In the genomic region with DNA sequence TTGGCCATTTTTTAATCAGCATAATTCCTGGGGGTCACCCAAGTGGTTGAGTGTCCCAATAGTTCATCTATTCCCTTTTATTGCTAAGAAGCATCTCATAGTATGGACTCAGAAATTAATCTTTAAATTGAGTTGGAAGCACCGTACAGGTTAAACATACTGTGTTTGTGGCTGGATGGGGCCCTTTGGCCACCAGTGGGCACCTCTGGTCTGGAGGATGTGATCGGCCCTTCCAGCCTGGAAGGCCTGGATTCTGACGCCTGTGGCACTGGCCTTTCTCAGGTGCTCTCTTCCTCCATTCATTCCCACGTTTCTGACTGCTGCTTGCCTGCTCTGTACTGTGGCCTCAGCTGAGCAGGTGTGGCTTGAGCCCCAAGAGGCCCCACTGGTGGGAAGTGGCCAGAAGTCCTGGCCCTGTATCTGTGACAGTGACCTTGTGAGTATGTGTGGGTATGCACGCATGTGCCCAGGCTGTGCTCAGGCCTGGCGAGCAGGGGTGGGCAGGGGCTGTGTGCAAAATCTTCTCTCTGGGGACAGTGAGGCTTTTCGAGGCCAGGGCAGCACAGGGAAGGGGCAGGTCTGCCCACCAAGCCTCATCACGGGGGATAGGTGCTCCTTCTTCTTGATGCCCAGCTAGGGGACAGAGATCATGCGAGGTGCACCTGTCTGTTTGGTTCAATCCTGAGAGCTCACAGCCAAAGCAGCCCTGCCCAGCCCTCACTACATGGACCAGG, we compare ENCODE assay signal across 22 cellular contexts. TPM values are rescaled to one million over a fixed set of nuclear protein-coding genes. Genes with fewer than 3 reads are reported as not detected.
DNase-seq lines count a peak whose midpoint lies in the region; ATAC-seq and TF ChIP-seq lines count a peak whose summit lies in the region.
"Had no signal": no experiment of that assay in that cellular context is flagged by ENCODE, and none has a peak within 500 bp of the region (broad histone marks: within the 10 kb centered on the region; RNA-seq: fewer than 3 reads in every experiment).

No MANE protein-coding gene starts in this region.

- peaks cover 0 to 27% (median 11%) of the 10 kb centered on the region in 12 donors for H3K4me1 ChIP-seq in heart left ventricle

- peak in 1 of 12 donors; percentile 4 for TF ChIP-seq CTCF in heart left ventricle (IDR thresholded peaks at IDR 0.05)
- no peak for TF ChIP-seq CTCF in GM10248 (IDR thresholded peaks at IDR 0.05; ENCODE audit: control extremely low read depth, extremely low read depth, low read depth, missing control alignments)

- peaks cover 0 to 91% (median 37%) of the 10 kb centered on the region in 9 donors for H3K36me3 ChIP-seq in heart left ventricle
- H3K36me3 ChIP-seq: SJSA1 had no signal

- no peaks in the 10 kb centered on the region for H3K9me3 ChIP-seq in heart left ventricle
- H3K9me3 ChIP-seq: SJSA1 had no signal

- peak in 1 of 5 donors; percentile 30 for DNase-seq in heart left ventricle
- DNase-seq in Right ventricle myocardium superior: no peak
- peak; percentile 26 for DNase-seq in cerebellar cortex (ENCODE audit: low spot score)
- DNase-seq in left lobe of liver (ENCODE audit: low spot score): no peak
- DNase-seq in iPS-NIHi11 (ENCODE audit: low spot score): no peak
- DNase-seq in SK-N-DZ (ENCODE audit: low spot score): no peak
- DNase-seq in GM10248 (ENCODE audit: extremely low spot score): no peak
- no peak for DNase-seq in KBM-7
- DNase-seq: activated CD4-positive, alpha-beta T cell treated with anti-CD3 and anti-CD28 coated beads for 48 hours; activated naive CD4-positive, alpha-beta T cell treated with anti-CD3 and anti-CD28 coated beads for 36 hours; activated T-cell treated with anti-CD3 and anti-CD28 coated beads for 4 hours; CD4-positive, CD25-positive, alpha-beta regulatory T cell; EL; NCI-H146; stimulated activated CD4-positive, alpha-beta T cell treated with anti-CD3 and anti-CD28 coated beads, Interleukin-15, amount 100 ng/mL, for 24 hours; stimulated activated naive CD4-positive, alpha-beta T cell treated with Interleukin-2 at 50 U/mL for 16 hours had no signal

- H3K27ac ChIP-seq in heart left ventricle: peak overlapping the region in 7 of 12 donors; percentile 1 to 42 (median 17)
- H3K27ac ChIP-seq: SJSA1 had no signal

- no peak for TF ChIP-seq POLR2A in heart left ventricle (IDR thresholded peaks at IDR 0.05)

- intact Hi-C loops in heart left ventricle (cut with DNase I) (no loop called here), Right ventricle myocardium superior (cut with DNase I) (loop anchor here (5.0 kb wide), 1 partner anchor 199 kb away; no protein-coding TSS in a partner anchor)

- peak in 1 of 4 donors; percentile 1 for ATAC-seq in heart left ventricle
- ATAC-seq in Right ventricle myocardium superior (ENCODE audit: poor library complexity): no peak
- ATAC-seq in left lobe of liver: peak; percentile 23

- 63 to 68% (median 66%) methylated on average over 7 to 9 of the region's 9 CpGs for WGBS in heart left ventricle, 4 donors

- H3K4me3 ChIP-seq in heart left ventricle: no peak overlapping the region
- H3K4me3 ChIP-seq: SJSA1 had no signal

- H3K27me3 ChIP-seq in heart left ventricle: no peaks in the 10 kb centered on the region
- H3K27me3 ChIP-seq: SJSA1 had no signal

- in situ Hi-C loops in KBM-7 (cut with MboI; ENCODE audit: low pct_unique_long_range_greater_than_20kb, low sequenced_read_pairs): no loop called here

- CTCF ChIA-PET in GM10248 (lab: Yijun Ruan, JAX): interaction anchor here (1.3 to 1.5 kb wide), 2 partner anchors 10 to 202 kb away, joined by 3 to 5 read pairs; no protein-coding TSS in a partner anchor

- POLR2A ChIA-PET in GM10248 (lab: Yijun Ruan, JAX): no interaction called here

RNA-seq across cellular contexts. Expression of a gene that starts 30.1 kb away (rescaled TPM):
- 1,000 to 10,000 TPM in 7 of 9 donors, 100 to 1,000 TPM in 2; 800 to 1,716 (median 1,273) TPM for total RNA-seq in heart left ventricle
- 1,000 to 10,000 TPM in 1 of 2 donors, 100 to 1,000 TPM in 1; 165 to 1,759 TPM for polyA plus RNA-seq in heart left ventricle
- 1,375 TPM for total RNA-seq in Right ventricle myocardium superior
- total RNA-seq in left lobe of liver: 0.20 TPM
- polyA plus RNA-seq in SK-N-DZ (2014; cell fraction: cytosol; rRNA removed): 2.6 and 2.9 TPM in 2 replicates
- polyA plus RNA-seq in SK-N-DZ (2014; cell fraction: nucleus; rRNA removed): 1.5 and 2.6 TPM in 2 replicates
- total RNA-seq: CD4-positive, CD25-positive, alpha-beta regulatory T cell; pulmonary artery endothelial cell had no signal
- polyA plus RNA-seq: CD4-positive, CD25-positive, alpha-beta regulatory T cell had no signal

RNA-seq across cellular contexts. Expression of a gene that starts 44.0 kb away (rescaled TPM):
- total RNA-seq in heart left ventricle (under 1 TPM in 3 of 9 donors, not detected in 6; 0.19 to 0.28 (median 0.25) TPM), Right ventricle myocardium superior (0.40 TPM), left lobe of liver (not detected)
- under 1 TPM; 0.03 to 0.08 TPM for polyA plus RNA-seq in heart left ventricle
- not detected in 2 replicates for polyA plus RNA-seq in SK-N-DZ (2014; cell fraction: cytosol; rRNA removed)
- not detected in 2 replicates for polyA plus RNA-seq in SK-N-DZ (2014; cell fraction: nucleus; rRNA removed)
- total RNA-seq: A673; activated naive CD4-positive, alpha-beta T cell treated with anti-CD3 and anti-CD28 coated beads for 36 hours; CD4-positive, CD25-positive, alpha-beta regulatory T cell; fibroblast of lung; liver; pulmonary artery endothelial cell; SJSA1; urinary bladder had no signal
- polyA plus RNA-seq: CD4-positive, CD25-positive, alpha-beta regulatory T cell; fibroblast of lung; liver had no signal

RNA-seq across cellular contexts. Expression of a gene that starts 58.0 kb away (rescaled TPM):
- 10 to 100 TPM; 19.9 to 72.0 (median 46.1) TPM for total RNA-seq in heart left ventricle
- polyA plus RNA-seq in heart left ventricle: 10 to 100 TPM in 1 of 2 donors, 1 to 10 TPM in 1; 6.3 to 18.6 TPM
- total RNA-seq in Right ventricle myocardium superior: 50.2 TPM
- 12.6 TPM for total RNA-seq in left lobe of liver
- 29.7 and 29.9 TPM in 2 replicates for polyA plus RNA-seq in SK-N-DZ (2014; cell fraction: cytosol; rRNA removed)
- polyA plus RNA-seq in SK-N-DZ (2014; cell fraction: nucleus; rRNA removed): 19.5 and 22.7 TPM in 2 replicates

Comparison
In these comparisons a context has a peak if more than half of its experiments do, and no peak if none do; other contexts are left out.
1. RNA of a gene that starts 30.1 kb away (total RNA-seq): 1,375 TPM in Right ventricle myocardium superior (single experiment) and 800 to 1,716 TPM in heart left ventricle; 0.20 TPM in left lobe of liver (single experiment); every median in the first group is over 100 times any median in the second.